Comparison of ENCODE assay signal across 8 cellular contexts in the genomic region with DNA sequence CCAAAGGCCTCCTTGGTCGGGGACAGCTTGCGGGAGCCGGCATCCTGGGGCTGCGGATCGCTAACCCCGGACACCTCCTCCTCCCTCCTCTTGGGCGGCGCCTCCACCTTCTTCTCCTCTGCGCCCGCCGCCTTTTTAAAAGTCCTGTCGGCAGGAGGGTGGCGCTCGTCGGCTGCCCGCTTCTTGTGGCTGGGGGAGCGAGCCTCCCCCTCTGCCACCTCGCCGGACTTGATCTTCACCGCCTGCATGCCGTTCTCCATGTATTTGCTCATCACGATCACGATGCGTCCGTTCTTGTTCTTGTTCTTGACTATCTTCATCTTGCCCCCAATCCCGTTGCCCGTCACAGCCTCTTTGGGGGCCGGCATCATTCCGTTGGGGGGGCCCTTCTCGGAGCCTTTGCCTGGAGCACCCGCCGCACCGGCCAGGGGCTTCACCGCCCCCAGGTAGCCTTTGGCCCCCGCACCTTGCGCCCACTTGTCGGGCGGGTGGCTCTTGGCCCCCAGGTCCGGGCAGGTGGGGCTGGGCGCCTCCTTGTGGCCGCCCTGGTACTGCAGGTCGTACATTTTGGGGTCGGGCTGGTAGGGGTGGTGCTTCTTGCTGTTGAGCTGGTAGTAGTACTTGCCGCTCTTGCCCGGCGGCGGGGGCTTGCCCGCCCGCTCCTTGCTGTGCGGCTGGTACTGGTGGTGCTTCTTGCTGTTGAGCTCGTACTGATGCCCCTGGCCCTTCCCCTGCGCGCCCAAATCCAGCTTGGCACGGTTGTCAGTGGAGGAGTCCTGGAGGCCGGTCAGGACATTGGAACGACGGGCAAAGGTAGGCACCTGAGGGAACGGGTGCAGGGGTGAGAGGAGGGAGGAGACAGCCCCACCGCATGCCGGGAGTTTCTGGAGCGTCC. TPM values are rescaled to one million over a fixed set of nuclear protein-coding genes. Genes with fewer than 3 reads are reported as not detected.
DNase-seq lines count a peak whose midpoint lies in the region; ATAC-seq and TF ChIP-seq lines count a peak whose summit lies in the region.

No MANE protein-coding gene starts in this region.

- no peak for TF ChIP-seq CTCF in activated B cell treated with CpG ODN at 0.5 μM for 24 hours (IDR thresholded peaks at IDR 0.05)
- peak; percentile 69 for TF ChIP-seq CTCF in upper lobe of right lung (IDR thresholded peaks at IDR 0.05)

- H3K4me3 Mint-ChIP-seq in activated B cell treated with CpG ODN at 0.5 μM for 24 hours, result no peak overlapping the region

- ATAC-seq in activated B cell treated with CpG ODN at 0.5 μM for 24 hours (ENCODE audit: low read depth) (no peak), upper lobe of right lung (no peak), GM21825 (IDR thresholded peaks at IDR 0.05; ENCODE audit: unreplicated experiment) (no peak)

- DNase-seq in stimulated activated CD4-positive, alpha-beta T cell treated with anti-CD3 and anti-CD28 coated beads, Interleukin-12 subunit alpha, Interleukin-12 subunit beta, amount 100 ng/mL, for 4 hours, result peak; percentile 39
- no peak for DNase-seq in stimulated activated CD4-positive, alpha-beta T cell treated with anti-CD3 and anti-CD28 coated beads, Interleukin-4, amount 100 ng/mL, for 1 hour
- DNase-seq in activated B cell treated with CpG ODN at 0.5 μM for 24 hours, result peak; percentile 45
- peak; percentile 70 for DNase-seq in upper lobe of right lung
- DNase-seq in activated gamma-delta T cell (lab: John Stamatoyannopoulos, UW), result no peak
- no peak for DNase-seq in mesenteric fat pad (ENCODE audit: low spot score)

- intact Hi-C loops in activated B cell treated with CpG ODN at 0.5 μM for 24 hours (cut with micrococcal nuclease), result loop anchor here (5.0 kb wide), 3 partner anchors 103 to 312 kb away; partner anchors contain the start of genes CCDC40, EIF4A3, ENPP7 and TBC1D16
- intact Hi-C loops in upper lobe of right lung (cut with DNase I), result no loop called here

- no peaks in the 10 kb centered on the region for H3K9me3 Mint-ChIP-seq in activated B cell treated with CpG ODN at 0.5 μM for 24 hours

- H3K9ac ChIP-seq in iPS-15b (ENCODE audit: low read depth, low read length), result no peak overlapping the region

- POLR2A ChIA-PET in activated B cell treated with CpG ODN at 0.5 μM for 24 hours (lab: Charles Lee), result interaction anchor here (0.7 to 1.3 kb wide), 4 partner anchors 21 to 162 kb away, joined by 3 to 4 read pairs (median 4); no protein-coding TSS in a partner anchor

- no peak overlapping the region for H3K27ac ChIP-seq in upper lobe of right lung

- H3K4me1 ChIP-seq in iPS-15b (ENCODE audit: control insufficient read depth, insufficient read depth, low read length) (peaks cover 14% of the 10 kb centered on the region), upper lobe of right lung (peaks cover 44% of the 10 kb centered on the region)

- no peak overlapping the region for H3K27ac Mint-ChIP-seq in activated B cell treated with CpG ODN at 0.5 μM for 24 hours

- H3K27me3 ChIP-seq in iPS-15b (ENCODE audit: control insufficient read depth, insufficient read depth, low read length) (peaks cover 64% of the 10 kb centered on the region), upper lobe of right lung (no peaks in the 10 kb centered on the region)

- H3K36me3 ChIP-seq in iPS-15b (ENCODE audit: control insufficient read depth, insufficient read depth, low read length), result no peaks in the 10 kb centered on the region
- peaks cover 22% of the 10 kb centered on the region for H3K36me3 ChIP-seq in upper lobe of right lung

- H3K4me1 Mint-ChIP-seq in activated B cell treated with CpG ODN at 0.5 μM for 24 hours, result peaks cover 41% of the 10 kb centered on the region

- H3K36me3 Mint-ChIP-seq in activated B cell treated with CpG ODN at 0.5 μM for 24 hours (ENCODE audit: low read depth), result peaks cover 38% of the 10 kb centered on the region

- H3K4me3 ChIP-seq in iPS-15b (ENCODE audit: low read depth, low read length), result peak overlapping the region; percentile 39
- H3K4me3 ChIP-seq in upper lobe of right lung, result no peak overlapping the region

- H3K27me3 Mint-ChIP-seq in activated B cell treated with CpG ODN at 0.5 μM for 24 hours, result peaks cover under 1% of the 10 kb centered on the region

- CTCF ChIA-PET in activated B cell treated with CpG ODN at 0.5 μM for 24 hours (lab: Charles Lee), result interaction anchor here (1.0 to 1.3 kb wide), 5 partner anchors 10 to 89 kb away, joined by 3 to 5 read pairs (median 4); no protein-coding TSS in a partner anchor

- no peaks in the 10 kb centered on the region for H3K9me3 ChIP-seq in iPS-15b (ENCODE audit: control insufficient read depth, insufficient read depth, low read length)
- H3K9me3 ChIP-seq in upper lobe of right lung, result no peaks in the 10 kb centered on the region

RNA-seq across cellular contexts. Expression of gene CBX4, which starts 4.4 kb away (rescaled TPM):
- total RNA-seq in activated B cell treated with CpG ODN at 0.5 μM for 24 hours, result 55.6 and 56.3 TPM in 2 replicates
- 20.2 TPM for total RNA-seq in upper lobe of right lung
- 16.9 TPM for total RNA-seq in mesenteric fat pad

RNA-seq across cellular contexts. Expression of gene CBX8, which starts 37.9 kb away (rescaled TPM):
- total RNA-seq in activated B cell treated with CpG ODN at 0.5 μM for 24 hours (4.0 and 4.9 TPM in 2 replicates), upper lobe of right lung (4.9 TPM), mesenteric fat pad (7.5 TPM)

RNA-seq across cellular contexts. Expression of gene CBX2, which starts 56.9 kb away (rescaled TPM):
- total RNA-seq in activated B cell treated with CpG ODN at 0.5 μM for 24 hours (0.37 and 0.67 TPM in 2 replicates), upper lobe of right lung (3.4 TPM), mesenteric fat pad (2.9 TPM)

Comparison
In these comparisons a context has a peak if more than half of its experiments do, and no peak if none do; other contexts are left out.
1. DNase-seq: peak in stimulated activated CD4-positive, alpha-beta T cell treated with anti-CD3 and anti-CD28 coated beads, Interleukin-12 subunit alpha, Interleukin-12 subunit beta, amount 100 ng/mL, for 4 hours (single experiment), activated B cell treated with CpG ODN at 0.5 μM for 24 hours (single experiment) and upper lobe of right lung (single experiment); none in stimulated activated CD4-positive, alpha-beta T cell treated with anti-CD3 and anti-CD28 coated beads, Interleukin-4, amount 100 ng/mL, for 1 hour (single experiment), activated gamma-delta T cell (single experiment) and mesenteric fat pad (single experiment).